Comparison of ENCODE assay signal across 22 cellular contexts in the genomic region with DNA sequence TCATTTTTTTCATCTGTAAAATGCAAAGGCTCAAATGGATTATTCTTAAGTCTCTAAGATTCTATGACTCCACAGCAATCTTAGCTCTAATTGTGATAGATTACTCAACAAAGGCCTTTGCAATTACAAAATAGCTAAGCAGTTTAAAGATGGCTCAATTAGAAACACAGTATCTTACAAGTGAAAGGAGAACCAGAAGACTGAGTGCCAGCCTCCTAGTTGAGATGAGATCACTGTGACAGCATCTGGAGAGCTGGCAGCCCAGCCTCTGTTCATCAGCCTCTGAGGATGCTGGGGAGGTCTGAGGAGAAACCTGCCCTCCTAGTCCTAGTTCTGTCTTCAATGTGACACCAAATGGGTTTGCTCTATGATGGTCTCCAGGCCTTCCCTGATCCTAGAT.
DNase-seq lines count a peak whose midpoint lies in the region; ATAC-seq, FAIRE-seq and TF ChIP-seq lines count a peak whose summit lies in the region.
"Had no signal": no experiment of that assay in that cellular context is flagged by ENCODE, and none has a peak within 500 bp of the region (broad histone marks: within the 10 kb centered on the region; RNA-seq: fewer than 3 reads in every experiment).

No MANE protein-coding gene starts in this region.

- H3K4me1 ChIP-seq in heart right ventricle (peaks cover 0 to under 1% (median 0%) of the 10 kb centered on the region in 9 donors), small intestine (ENCODE audit: control insufficient read depth in 2 of 2, insufficient read depth in 1 of 2, low read depth in 1 of 2, low read length in 1 of 2) (no peaks in the 10 kb centered on the region)
- H3K4me1 ChIP-seq: BLaER1, HAP-1, SJSA1 had no signal

- no peak for ATAC-seq in heart right ventricle
- no peak for ATAC-seq in HG03460 (IDR thresholded peaks at IDR 0.05; ENCODE audit: unreplicated experiment)
- ATAC-seq: GM23338, Right ventricle myocardium inferior had no signal

- H3K36me3 ChIP-seq in heart right ventricle (no peaks in the 10 kb centered on the region), small intestine (ENCODE audit: control insufficient read depth in 2 of 2, insufficient read depth in 2 of 2, low read length in 2 of 2) (no peaks in the 10 kb centered on the region)
- H3K36me3 ChIP-seq: HAP-1, SJSA1 had no signal

- in situ Hi-C loops in G401 (cut with HindIII; ENCODE audit: low sequenced_read_pairs): no loop called here

- no peak overlapping the region for H3K27ac ChIP-seq in heart right ventricle
- no peak overlapping the region for H3K27ac ChIP-seq in small intestine (ENCODE audit: low read depth in 1 of 2, low read length in 1 of 2)
- H3K27ac ChIP-seq: BLaER1, SJSA1 had no signal

- TF ChIP-seq CTCF in D721Med (IDR thresholded peaks at IDR 0.05; ENCODE audit: insufficient read depth, missing control alignments): no peak
- no peak for TF ChIP-seq CTCF in foreskin fibroblast (IDR thresholded peaks at IDR 0.05; ENCODE audit: low read depth, low read length)
- TF ChIP-seq CTCF in heart right ventricle (IDR thresholded peaks at IDR 0.05): no peak

- intact Hi-C loops in heart right ventricle (cut with DNase I): no loop called here

- H3K4me3 ChIP-seq in foreskin fibroblast (ENCODE audit: low read depth in 1 of 2, low read length in 2 of 2): no peak overlapping the region
- no peak overlapping the region for H3K4me3 ChIP-seq in heart right ventricle
- H3K4me3 ChIP-seq in small intestine (ENCODE audit: low read depth in 1 of 2, low read length in 2 of 2): no peak overlapping the region
- H3K4me3 ChIP-seq: BLaER1, GM23338, HAP-1, SJSA1 had no signal

- H3K9me3 ChIP-seq in heart right ventricle (no peaks in the 10 kb centered on the region), small intestine (ENCODE audit: control insufficient read depth, low read depth) (no peaks in the 10 kb centered on the region)
- H3K9me3 ChIP-seq: BLaER1, HAP-1, SJSA1 had no signal

- peak; percentile 29 for FAIRE-seq in D721Med (lab: Jason Lieb, UNC)
- no peak for FAIRE-seq in small intestine (lab: Jason Lieb, UNC)
- FAIRE-seq: G401.6, GM12892 had no signal

- DNase-seq in D721Med (ENCODE audit: insufficient read length, low spot score) (no peak), NOMO-1 (lab: John Stamatoyannopoulos, UW; ENCODE audit: unreplicated experiment in 2 of 2) (peak; percentile 55 to 90), amniotic epithelial cell (ENCODE audit: low read depth) (peak; percentile 28), foreskin fibroblast (peak; percentile 28 to 61), heart right ventricle (no peak), G401 (ENCODE audit: low spot score) (no peak), small intestine (no peak)
- DNase-seq: CD4-positive, alpha-beta T cell; COR-L47; DMS153; NCI-H1694; NCI-H2081; NCI-H446; NCI-H526 treated with DMSO at 0.1 percent for 48 hours had no signal

- H3K27me3 ChIP-seq in heart right ventricle: no peaks in the 10 kb centered on the region
- no peaks in the 10 kb centered on the region for H3K27me3 ChIP-seq in small intestine (ENCODE audit: control insufficient read depth in 2 of 2, insufficient read depth in 2 of 2, low read length in 2 of 2)
- H3K27me3 ChIP-seq: BLaER1, SJSA1 had no signal

Comparison
In these comparisons a context has a peak if more than half of its experiments do, and no peak if none do; other contexts are left out.
1. DNase-seq: peak in NOMO-1 (2 of 2), amniotic epithelial cell (single experiment) and foreskin fibroblast (2 of 2); none in D721Med (single experiment), heart right ventricle (0 of 2), G401 (single experiment) and small intestine (single experiment).